13 cellular contexts compared by ENCODE assay signal in the genomic region with DNA sequence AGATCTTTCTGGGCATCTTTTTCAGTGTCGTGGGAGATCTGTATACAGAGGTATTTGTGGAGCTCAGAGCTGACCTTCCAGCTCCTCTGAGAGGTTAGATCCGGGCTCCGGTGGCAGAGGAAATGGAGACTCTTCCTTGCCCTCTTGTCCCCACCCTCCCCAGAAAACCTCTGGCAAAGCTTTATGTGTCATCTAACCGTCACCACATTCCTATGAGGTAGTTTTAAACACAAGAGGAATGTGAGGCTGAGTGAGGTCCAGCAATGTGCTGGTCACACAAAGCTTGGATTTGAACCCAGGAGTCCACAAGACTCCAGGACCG. TPM values are rescaled to one million over a fixed set of nuclear protein-coding genes. Genes with fewer than 3 reads are reported as not detected.
DNase-seq lines count a peak whose midpoint lies in the region; FAIRE-seq and TF ChIP-seq lines count a peak whose summit lies in the region.
"Had no signal": no experiment of that assay in that cellular context is flagged by ENCODE, and none has a peak within 500 bp of the region (broad histone marks: within the 10 kb centered on the region; RNA-seq: fewer than 3 reads in every experiment).

No MANE protein-coding gene starts in this region.

- H3K4me2 ChIP-seq in KMS-11 (no peak overlapping the region), mammary epithelial cell (ENCODE audit: insufficient read depth, low read depth, low read length) (peak overlapping the region; percentile 80), mesenchymal stem cell (ENCODE audit: low read length, poor library complexity, severe bottlenecking) (peak overlapping the region; percentile 40)

- H3K27ac ChIP-seq in KMS-11 (no peak overlapping the region), mammary epithelial cell (ENCODE audit: insufficient read depth, low read depth, low read length) (no peak overlapping the region), mesenchymal stem cell (ENCODE audit: low read length, poor library complexity, severe bottlenecking) (peak overlapping the region; percentile 5)
- H3K27ac ChIP-seq: pancreas, testis had no signal

- H2BK5ac ChIP-seq in mesenchymal stem cell (ENCODE audit: low read depth, low read length, poor library complexity, severe bottlenecking): no peak overlapping the region

- CTCF ChIA-PET in mammary epithelial cell (lab: Charles Lee; ENCODE audit: low non-redundant PET): interaction anchor here (0.6 kb wide), 1 partner anchor 256 kb away, joined by 3 read pairs; no protein-coding TSS in a partner anchor

- H3K79me2 ChIP-seq in KMS-11 (ENCODE audit: insufficient read depth, low read depth) (no peaks in the 10 kb centered on the region), mammary epithelial cell (ENCODE audit: insufficient read depth, low read length) (no peaks in the 10 kb centered on the region)

- peak overlapping the region; percentile 62 for H2AFZ ChIP-seq in KMS-11 (ENCODE audit: low read depth)
- H2AFZ ChIP-seq in mammary epithelial cell (ENCODE audit: low read depth, low read length): peak overlapping the region; percentile 92
- peak overlapping the region; percentile 69 for H2AFZ ChIP-seq in mesenchymal stem cell (ENCODE audit: low read depth, low read length)

- in situ Hi-C loops in mammary epithelial cell (cut with MboI; ENCODE audit: low sequenced_read_pairs in 2 of 2): no loop called here

- no peak overlapping the region for H2AK5ac ChIP-seq in mesenchymal stem cell (ENCODE audit: low read length, severe bottlenecking)

- no peaks in the 10 kb centered on the region for H3K27me3 ChIP-seq in KMS-11 (ENCODE audit: insufficient read depth, low read depth)
- no peaks in the 10 kb centered on the region for H3K27me3 ChIP-seq in mammary epithelial cell (ENCODE audit: insufficient read depth, low read length)
- H3K27me3 ChIP-seq in mesenchymal stem cell (ENCODE audit: control insufficient read depth in 1 of 2, insufficient read depth in 1 of 2, low read length in 2 of 2): no peaks in the 10 kb centered on the region
- H3K27me3 ChIP-seq: pancreas, testis had no signal

- no peaks in the 10 kb centered on the region for H3K79me1 ChIP-seq in mesenchymal stem cell (replicated peaks; ENCODE audit: low read length, poor library complexity, severe bottlenecking)

- H3K4me3 ChIP-seq in AG09309 (ENCODE audit: control insufficient read depth, low read depth, low read length) (no peak overlapping the region), KMS-11 (IDR thresholded peaks at IDR 0.05; ENCODE audit: insufficient read depth, low read depth, low read length) (peak overlapping the region; percentile 67), mammary epithelial cell (replicated peaks in 1 of 3; ENCODE audit: insufficient read depth in 1 of 3, low read depth in 2 of 3, low read length in 3 of 3) (no peak overlapping the region), mesenchymal stem cell (ENCODE audit: insufficient read depth in 1 of 2, low read depth in 1 of 2, low read length in 2 of 2) (peak overlapping the region in 1 of 2 experiments; percentile 76)

- no peaks in the 10 kb centered on the region for H3K9me3 ChIP-seq in mammary epithelial cell (replicated peaks; ENCODE audit: insufficient read depth, low read length)
- H3K9me3 ChIP-seq in mesenchymal stem cell (ENCODE audit: control insufficient read depth, low read length): no peaks in the 10 kb centered on the region
- H3K9me3 ChIP-seq: pancreas, testis had no signal

- no peak for FAIRE-seq in frontal cortex (lab: Jason Lieb, UNC)
- FAIRE-seq: pancreas, TTC549 had no signal

- dilution Hi-C loops in mammary epithelial cell (cut with HindIII; ENCODE audit: low sequenced_read_pairs): no loop called here

- no peak overlapping the region for H4K91ac ChIP-seq in mesenchymal stem cell (ENCODE audit: low read length)

- H3K36me3 ChIP-seq in KMS-11 (ENCODE audit: insufficient read depth) (no peaks in the 10 kb centered on the region), mammary epithelial cell (ENCODE audit: insufficient read depth, low read length) (no peaks in the 10 kb centered on the region), mesenchymal stem cell (ENCODE audit: control insufficient read depth in 1 of 2, insufficient read depth in 2 of 2, low read depth in 1 of 2, low read length in 2 of 2) (no peaks in the 10 kb centered on the region)
- H3K36me3 ChIP-seq: pancreas had no signal

- H3K23ac ChIP-seq in mesenchymal stem cell (ENCODE audit: low read length in 2 of 2): no peak overlapping the region

- H2BK12ac ChIP-seq in mesenchymal stem cell (ENCODE audit: low read length in 2 of 2): no peak overlapping the region

- intact Hi-C loops in mammary epithelial cell (cut with micrococcal nuclease): loop anchor here (1.0 to 5.0 kb wide), 2 partner anchors 14 to 123 kb away; no protein-coding TSS in a partner anchor

- H3K9ac ChIP-seq in KMS-11: no peak overlapping the region
- H3K9ac ChIP-seq in mammary epithelial cell (ENCODE audit: insufficient read depth, low read length): no peak overlapping the region
- H3K9ac ChIP-seq in mesenchymal stem cell (ENCODE audit: low read length): peak overlapping the region; percentile 90

- peak overlapping the region; percentile 21 for H4K8ac ChIP-seq in mesenchymal stem cell (ENCODE audit: low read length)

- peak overlapping the region in 1 of 2 experiments; percentile 50 for H3K18ac ChIP-seq in mesenchymal stem cell (ENCODE audit: low read depth in 1 of 2, low read length in 2 of 2)

- 84% methylated on average over 3 of the region's 5 CpGs for WGBS in mammary epithelial cell (ENCODE audit: low coverage, missing lambda C conversion rate)
- 40% methylated on average over 3 of the region's 5 CpGs for WGBS in mesenchymal stem cell

- H3K4ac ChIP-seq in mesenchymal stem cell (ENCODE audit: low read depth in 1 of 2, low read length in 2 of 2): no peak overlapping the region

- no peak overlapping the region for H3K14ac ChIP-seq in mesenchymal stem cell (ENCODE audit: low read length in 2 of 2)

- no peak overlapping the region for H2BK15ac ChIP-seq in mesenchymal stem cell (ENCODE audit: low read depth, poor library complexity, severe bottlenecking)

- H3K4me1 ChIP-seq in KMS-11 (ENCODE audit: low read depth, poor library complexity, severe bottlenecking): peaks cover 31% of the 10 kb centered on the region
- H3K4me1 ChIP-seq in mammary epithelial cell (ENCODE audit: insufficient read depth, low read length): peaks cover 19% of the 10 kb centered on the region
- H3K4me1 ChIP-seq in mesenchymal stem cell (ENCODE audit: control insufficient read depth, insufficient read depth, low read depth, low read length): peaks cover 24% of the 10 kb centered on the region

- H4K20me1 ChIP-seq in KMS-11 (ENCODE audit: insufficient read depth): no peaks in the 10 kb centered on the region
- H4K20me1 ChIP-seq in mammary epithelial cell (ENCODE audit: insufficient read depth, low read length): no peaks in the 10 kb centered on the region

- TF ChIP-seq CTCF in AG09309 (IDR thresholded peaks at IDR 0.05; ENCODE audit: control insufficient read depth, insufficient read depth, low read depth, low read length, missing control alignments) (no peak), KMS-11 (conservative IDR thresholded peaks at IDR 0.05; ENCODE audit: low read depth, low read length) (no peak), mammary epithelial cell (conservative IDR thresholded peaks at IDR 0.05 in 1 of 2, IDR thresholded peaks at IDR 0.05 in 1 of 2; ENCODE audit: extremely low read depth in 1 of 2, insufficient read depth in 1 of 2, low read depth in 1 of 2, low read length in 2 of 2) (no peak)

- peak; percentile 46 for DNase-seq in AG09309 (ENCODE audit: low read depth)
- peak; percentile 70 for DNase-seq in mammary epithelial cell
- peak; percentile 77 for DNase-seq in mesenchymal stem cell
- no peak for DNase-seq in GM19240 (ENCODE audit: insufficient read length, low spot score)
- no peak for DNase-seq in NCI-H345 (lab: John Stamatoyannopoulos, UW)
- no peak for DNase-seq in midbrain (lab: John Stamatoyannopoulos, UW)
- DNase-seq in frontal cortex (ENCODE audit: low spot score in 2 of 2): no peak
- DNase-seq: MV-4-11 had no signal

- BruUV-seq in mammary epithelial cell (replicated peaks; lab: Mats Ljungman, UMichigan): no TSS peak

- H2BK120ac ChIP-seq in mesenchymal stem cell (ENCODE audit: low read depth, low read length): no peak overlapping the region

RNA-seq across cellular contexts. Expression of a gene that starts 1.2 kb away (rescaled TPM):
- total RNA-seq in mammary epithelial cell (not detected), frontal cortex (not detected)
- polyA plus RNA-seq in mammary epithelial cell: not detected
- polyA minus RNA-seq in mammary epithelial cell: not detected
- not detected for polyA plus RNA-seq in mesenchymal stem cell (2013, experiment 1 of 2)
- not detected for polyA plus RNA-seq in mesenchymal stem cell (2013, experiment 2 of 2)
- total RNA-seq: chondrocyte had no signal

RNA-seq across cellular contexts. Expression of a gene that starts 13.3 kb away (rescaled TPM):
- total RNA-seq in mammary epithelial cell: 1 to 10 TPM in 1 of 2 donors, under 1 TPM in 1; 0.31 to 7.0 TPM
- polyA plus RNA-seq in mammary epithelial cell: 0.56 TPM
- not detected for polyA minus RNA-seq in mammary epithelial cell
- 0.07 TPM for polyA plus RNA-seq in mesenchymal stem cell (2013, experiment 1 of 2)
- polyA plus RNA-seq in mesenchymal stem cell (2013, experiment 2 of 2): 0.21 TPM
- 0.82 TPM for total RNA-seq in frontal cortex

Comparison
In these comparisons a context has a peak if more than half of its experiments do, and no peak if none do; other contexts are left out.
1. DNase-seq: peak in AG09309 (single experiment), mammary epithelial cell (single experiment) and mesenchymal stem cell (single experiment); none in GM19240 (single experiment), NCI-H345 (single experiment), midbrain (single experiment) and frontal cortex (0 of 2).
2. Peak in every context shown above with its lines, with median percentiles within 50 percentile points of each other: H2AFZ ChIP-seq.